ENCODE assay signal across 8 cellular contexts in the genomic region with DNA sequence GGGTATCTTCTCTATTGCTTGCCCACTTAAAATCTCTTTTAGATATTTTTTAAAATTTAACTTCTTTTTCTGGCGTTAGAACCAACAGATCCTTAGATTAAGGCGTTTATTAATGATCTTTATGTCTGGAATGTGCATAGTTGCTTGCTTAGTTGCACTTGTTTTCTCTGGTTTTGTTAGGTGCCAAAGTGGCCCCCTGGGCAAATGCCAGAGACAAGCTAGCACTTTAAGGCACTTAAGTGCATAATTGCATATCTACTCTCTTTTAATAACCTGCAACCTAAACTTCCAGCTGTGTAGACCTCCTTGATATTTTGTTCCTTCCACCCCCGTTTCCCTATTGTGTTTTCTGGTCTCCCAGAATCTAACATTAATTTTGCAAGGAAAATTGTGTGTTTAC. TPM values are rescaled to one million over a fixed set of nuclear protein-coding genes. Genes with fewer than 3 reads are reported as not detected.
A peak's percentile ranks its signal among the peaks of the same experiment; 100 is the strongest.
DNase-seq lines count a peak whose midpoint lies in the region; ATAC-seq and TF ChIP-seq lines count a peak whose summit lies in the region.

No MANE protein-coding gene starts in this region.

- no peaks in the 10 kb centered on the region for H3K27me3 Mint-ChIP-seq in activated CD4-positive, alpha-beta T cell treated with anti-CD3 and anti-CD28 coated beads, Interleukin-2, amount 10 ng/mL, durations not matched to agents 24 days and 14 days
- no peaks in the 10 kb centered on the region for H3K27me3 Mint-ChIP-seq in stimulated activated naive CD8-positive, alpha-beta T cell treated with anti-CD3 and anti-CD28 coated beads, Interleukin-15, amount 100 ng/mL, for 72 hours

- H3K4me3 ChIP-seq in WERI-Rb-1 (ENCODE audit: low read depth, low read length): peak overlapping the region; percentile 4; the same call in 1 of the 2 replicates
- peak overlapping the region; percentile 41 for H3K4me3 ChIP-seq in right cardiac atrium (ENCODE audit: low read length)

- H3K27ac ChIP-seq in WERI-Rb-1: no peak overlapping the region
- no peak overlapping the region for H3K27ac ChIP-seq in right cardiac atrium (ENCODE audit: low read length)

- peaks cover 75% of the 10 kb centered on the region for H3K4me1 Mint-ChIP-seq in activated CD4-positive, alpha-beta T cell treated with anti-CD3 and anti-CD28 coated beads, Interleukin-2, amount 10 ng/mL, durations not matched to agents 24 days and 14 days
- peaks cover 93% of the 10 kb centered on the region for H3K4me1 Mint-ChIP-seq in stimulated activated naive CD8-positive, alpha-beta T cell treated with anti-CD3 and anti-CD28 coated beads, Interleukin-15, amount 100 ng/mL, for 72 hours

- peaks cover 22% of the 10 kb centered on the region for H3K4me1 ChIP-seq in right cardiac atrium (ENCODE audit: control insufficient read depth, insufficient read depth, low read length)

- no peak for DNase-seq in activated CD4-positive, alpha-beta T cell treated with anti-CD3 and anti-CD28 coated beads, Interleukin-2, amount 10 ng/mL, durations not matched to agents 24 days and 14 days
- no peak for DNase-seq in activated CD4-positive, alpha-beta T cell treated with anti-CD3 and anti-CD28 coated beads for 1 hour
- DNase-seq in WERI-Rb-1: no peak
- DNase-seq in right cardiac atrium: peak in 1 of 3 donors; percentile 30
- DNase-seq in stimulated activated naive CD8-positive, alpha-beta T cell treated with anti-CD3 and anti-CD28 coated beads, Interleukin-15, amount 100 ng/mL, for 72 hours: no peak
- no peak for DNase-seq in cerebellar cortex (ENCODE audit: low spot score)
- no peak for DNase-seq in islet precursor cell

- WGBS in right cardiac atrium: 11% methylated on average over 3 of the region's 3 CpGs

- peak overlapping the region; percentile 91 for H3K4me3 Mint-ChIP-seq in activated CD4-positive, alpha-beta T cell treated with anti-CD3 and anti-CD28 coated beads, Interleukin-2, amount 10 ng/mL, durations not matched to agents 24 days and 14 days
- peak overlapping the region; percentile 88 to 95 for H3K4me3 Mint-ChIP-seq in stimulated activated naive CD8-positive, alpha-beta T cell treated with anti-CD3 and anti-CD28 coated beads, Interleukin-15, amount 100 ng/mL, for 72 hours

- no peaks in the 10 kb centered on the region for H3K9me3 Mint-ChIP-seq in activated CD4-positive, alpha-beta T cell treated with anti-CD3 and anti-CD28 coated beads, Interleukin-2, amount 10 ng/mL, durations not matched to agents 24 days and 14 days
- no peaks in the 10 kb centered on the region for H3K9me3 Mint-ChIP-seq in stimulated activated naive CD8-positive, alpha-beta T cell treated with anti-CD3 and anti-CD28 coated beads, Interleukin-15, amount 100 ng/mL, for 72 hours

- no peaks in the 10 kb centered on the region for H3K9me3 ChIP-seq in WERI-Rb-1 (ENCODE audit: severe bottlenecking)
- no peaks in the 10 kb centered on the region for H3K9me3 ChIP-seq in right cardiac atrium (ENCODE audit: control insufficient read depth, low read length)

- intact Hi-C loops in activated CD4-positive, alpha-beta T cell treated with anti-CD3 and anti-CD28 coated beads, Interleukin-2, amount 10 ng/mL, durations not matched to agents 24 days and 14 days (cut with micrococcal nuclease): no loop called here
- intact Hi-C loops in right cardiac atrium (cut with DNase I): no loop called here

- no peaks in the 10 kb centered on the region for H3K27me3 ChIP-seq in WERI-Rb-1 (ENCODE audit: insufficient read depth, low read depth, severe bottlenecking)
- H3K27me3 ChIP-seq in right cardiac atrium (ENCODE audit: control insufficient read depth, insufficient read depth): no peaks in the 10 kb centered on the region

- H3K27ac Mint-ChIP-seq in activated CD4-positive, alpha-beta T cell treated with anti-CD3 and anti-CD28 coated beads, Interleukin-2, amount 10 ng/mL, durations not matched to agents 24 days and 14 days: no peak overlapping the region
- peak overlapping the region in 1 of 2 donors; percentile 92 for H3K27ac Mint-ChIP-seq in stimulated activated naive CD8-positive, alpha-beta T cell treated with anti-CD3 and anti-CD28 coated beads, Interleukin-15, amount 100 ng/mL, for 72 hours

- peaks cover 96% of the 10 kb centered on the region for H3K36me3 ChIP-seq in WERI-Rb-1

- peaks cover 89% of the 10 kb centered on the region for H3K36me3 Mint-ChIP-seq in activated CD4-positive, alpha-beta T cell treated with anti-CD3 and anti-CD28 coated beads, Interleukin-2, amount 10 ng/mL, durations not matched to agents 24 days and 14 days (ENCODE audit: low read depth)

- ATAC-seq in right cardiac atrium: no peak
- ATAC-seq in stimulated activated naive CD8-positive, alpha-beta T cell treated with anti-CD3 and anti-CD28 coated beads, Interleukin-15, amount 100 ng/mL, for 72 hours: no peak
- ATAC-seq in activated CD4-positive, CD25-positive, alpha-beta regulatory T cell treated with anti-CD3 and anti-CD28 coated beads, Interleukin-2, amount 50 U/mL, for 24 hours: no peak

- no peak for TF ChIP-seq CTCF in WERI-Rb-1 (IDR thresholded peaks at IDR 0.05; ENCODE audit: low read depth, low read length)

RNA-seq across cellular contexts. Expression of gene RBM4, which starts 3.3 kb away (rescaled TPM):
- 109 and 133 TPM in 2 replicates for total RNA-seq in activated CD4-positive, alpha-beta T cell treated with anti-CD3 and anti-CD28 coated beads, Interleukin-2, amount 10 ng/mL, durations not matched to agents 24 days and 14 days
- total RNA-seq in right cardiac atrium: 10 to 100 TPM; 66.9 to 77.9 (median 68.3) TPM
- 63.3 TPM for polyA plus RNA-seq in right cardiac atrium

RNA-seq across cellular contexts. Expression of gene RBM14, which starts 25.4 kb away (rescaled TPM):
- 209 and 214 TPM in 2 replicates for total RNA-seq in activated CD4-positive, alpha-beta T cell treated with anti-CD3 and anti-CD28 coated beads, Interleukin-2, amount 10 ng/mL, durations not matched to agents 24 days and 14 days
- 10 to 100 TPM; 30.8 to 45.6 (median 33.6) TPM for total RNA-seq in right cardiac atrium
- polyA plus RNA-seq in right cardiac atrium: 28.1 TPM

RNA-seq across cellular contexts. Expression of gene RBM4B, which starts 35.9 kb away (rescaled TPM):
- total RNA-seq in activated CD4-positive, alpha-beta T cell treated with anti-CD3 and anti-CD28 coated beads, Interleukin-2, amount 10 ng/mL, durations not matched to agents 24 days and 14 days: 15.6 and 16.0 TPM in 2 replicates
- 10 to 100 TPM in 3 of 4 donors, 1 to 10 TPM in 1; 9.0 to 15.7 (median 12.2) TPM for total RNA-seq in right cardiac atrium
- 11.5 TPM for polyA plus RNA-seq in right cardiac atrium

RNA-seq across cellular contexts. Expression of gene CCS, which starts 48.8 kb away (rescaled TPM):
- 28.3 and 31.4 TPM in 2 replicates for total RNA-seq in activated CD4-positive, alpha-beta T cell treated with anti-CD3 and anti-CD28 coated beads, Interleukin-2, amount 10 ng/mL, durations not matched to agents 24 days and 14 days
- total RNA-seq in right cardiac atrium: 10 to 100 TPM; 30.3 to 40.2 (median 34.2) TPM
- 45.8 TPM for polyA plus RNA-seq in right cardiac atrium

RNA-seq across cellular contexts. Expression of gene CCDC87, which starts 49.0 kb away (rescaled TPM):
- 0.19 and 0.21 TPM in 2 replicates for total RNA-seq in activated CD4-positive, alpha-beta T cell treated with anti-CD3 and anti-CD28 coated beads, Interleukin-2, amount 10 ng/mL, durations not matched to agents 24 days and 14 days
- total RNA-seq in right cardiac atrium: under 1 TPM; 0.53 to 0.99 (median 0.68) TPM
- 0.43 TPM for polyA plus RNA-seq in right cardiac atrium
